ENCODE assay signal across 24 cellular contexts in genomic region chr7:150804802-150805201, GRCh38. TPM values are rescaled to one million over a fixed set of nuclear protein-coding genes. Genes with fewer than 3 reads are reported as not detected.
DNase-seq lines count a peak whose midpoint lies in the region; ATAC-seq, FAIRE-seq and TF ChIP-seq lines count a peak whose summit lies in the region.
"Had no signal": no experiment of that assay in that cellular context is flagged by ENCODE, and none has a peak within 500 bp of the region (broad histone marks: within the 10 kb centered on the region; RNA-seq: fewer than 3 reads in every experiment).

No MANE protein-coding gene starts in this region.

- no peaks in the 10 kb centered on the region for H3K9me1 ChIP-seq in K562 (ENCODE audit: control insufficient read depth, insufficient read depth, low read length)

- no peak overlapping the region for H3K9ac ChIP-seq in K562 (ENCODE audit: insufficient read depth in 1 of 2, low read depth in 2 of 2, low read length in 2 of 2)
- H3K9ac ChIP-seq: BLaER1 treated with 17β-estradiol and CSF1 and Interleukin-3, amounts not matched to agents 10 nM and 100 nM had no signal

- TF ChIP-seq CTCF in K562 (IDR thresholded peaks at IDR 0.05 in 2 of 3, conservative IDR thresholded peaks at IDR 0.05 in 1 of 3; ENCODE audit: insufficient read depth in 2 of 3, low read depth in 1 of 3, low read length in 3 of 3) (no peak), neural crest cell (conservative IDR thresholded peaks at IDR 0.05) (no peak)

- FAIRE-seq in K562 (lab: Jason Lieb, UNC) = no peak
- FAIRE-seq: A549, D721Med, G401.6, GM12891, GM19239 had no signal

- BruUV-seq in K562 (replicated peaks; lab: Mats Ljungman, UMichigan) = no TSS peak

- H3K27ac Mint-ChIP-seq in dendritic cell treated with granulocyte-macrophage colony-stimulating factor and Interleukin-4, amounts not matched to agents 40 ng/mL and 50 ng/mL, for 4 days = peak overlapping the region; percentile 51
- H3K27ac Mint-ChIP-seq in neural crest cell (ENCODE audit: unreplicated experiment) = peak overlapping the region; percentile 81
- H3K27ac Mint-ChIP-seq: B cell; CD4-positive, alpha-beta T cell; CD8-positive, alpha-beta T cell had no signal

- in situ Hi-C loops in K562 (cut with MboI) = no loop called here

- peaks cover 2% of the 10 kb centered on the region for H3K27me3 Mint-ChIP-seq in dendritic cell treated with granulocyte-macrophage colony-stimulating factor and Interleukin-4, amounts not matched to agents 40 ng/mL and 50 ng/mL, for 4 days
- peaks cover 29% of the 10 kb centered on the region for H3K27me3 Mint-ChIP-seq in neural crest cell (ENCODE audit: low read depth)

- H3K36me3 Mint-ChIP-seq in dendritic cell treated with granulocyte-macrophage colony-stimulating factor and Interleukin-4, amounts not matched to agents 40 ng/mL and 50 ng/mL, for 4 days (ENCODE audit: low read depth) = peaks cover 63% of the 10 kb centered on the region
- peaks cover 4% of the 10 kb centered on the region for H3K36me3 Mint-ChIP-seq in neural crest cell (ENCODE audit: low read depth)
- H3K36me3 Mint-ChIP-seq: CD8-positive, alpha-beta T cell had no signal

- DNase-seq in K562 (ENCODE audit: extremely low read depth in 1 of 4, low spot score in 3 of 4) (no peak), neural crest cell (ENCODE audit: low read depth, low spot score) (no peak)
- DNase-seq: AML-193; Caco-2; Calu3; CD4-positive, alpha-beta T cell; CD8-positive, alpha-beta T cell; DMS79 treated with DMSO at 0.1 percent for 48 hours; GF-D8 had no signal

- H4K20me1 ChIP-seq in K562 (replicated peaks; ENCODE audit: control insufficient read depth, insufficient read depth, low read length) = no peaks in the 10 kb centered on the region
- H4K20me1 ChIP-seq: BLaER1 treated with 17β-estradiol and CSF1 and Interleukin-3, amounts not matched to agents 10 nM and 100 nM had no signal

- TF ChIP-seq POLR2A in K562 (conservative IDR thresholded peaks at IDR 0.05) = no peak

- ATAC-seq in K562 (no peak), GM18868 (IDR thresholded peaks at IDR 0.05; ENCODE audit: unreplicated experiment) (no peak), GM19023 (IDR thresholded peaks at IDR 0.05; ENCODE audit: unreplicated experiment) (no peak), HG03460 (IDR thresholded peaks at IDR 0.05; ENCODE audit: unreplicated experiment) (no peak)
- ATAC-seq: A549; CD8-positive, alpha-beta T cell had no signal

- H3K4me3 ChIP-seq in K562 = no peak overlapping the region
- H3K4me3 ChIP-seq: A549; BLaER1 treated with 17β-estradiol and CSF1 and Interleukin-3, amounts not matched to agents 10 nM and 100 nM had no signal

- peaks cover 34% of the 10 kb centered on the region for H3K4me1 Mint-ChIP-seq in dendritic cell treated with granulocyte-macrophage colony-stimulating factor and Interleukin-4, amounts not matched to agents 40 ng/mL and 50 ng/mL, for 4 days (ENCODE audit: low read depth)
- no peaks in the 10 kb centered on the region for H3K4me1 Mint-ChIP-seq in neural crest cell

- H3K9me3 Mint-ChIP-seq in dendritic cell treated with granulocyte-macrophage colony-stimulating factor and Interleukin-4, amounts not matched to agents 40 ng/mL and 50 ng/mL, for 4 days = peaks cover 20% of the 10 kb centered on the region
- H3K9me3 Mint-ChIP-seq in neural crest cell = peaks cover 5% of the 10 kb centered on the region

- no peak overlapping the region for H3K27ac ChIP-seq in K562 (ENCODE audit: extremely low read depth, low read depth, low read length)
- H3K27ac ChIP-seq: 22Rv1; A549; BLaER1 treated with 17β-estradiol and CSF1 and Interleukin-3, amounts not matched to agents 10 nM and 100 nM; C4-2B had no signal

- H3K4me3 Mint-ChIP-seq in dendritic cell treated with granulocyte-macrophage colony-stimulating factor and Interleukin-4, amounts not matched to agents 40 ng/mL and 50 ng/mL, for 4 days = no peak overlapping the region
- H3K4me3 Mint-ChIP-seq in neural crest cell = no peak overlapping the region
- H3K4me3 Mint-ChIP-seq: B cell; CD4-positive, alpha-beta T cell; CD8-positive, alpha-beta T cell had no signal

- no peak overlapping the region for H2AFZ ChIP-seq in K562 (ENCODE audit: low read depth, low read length)

- H3K27me3 ChIP-seq in K562 (ENCODE audit: control insufficient read depth in 2 of 2, insufficient read depth in 2 of 2, low read length in 2 of 2) = peaks cover 39 to 57% of the 10 kb centered on the region in 2 experiments; a peak in 4 of 5 replicates
- H3K27me3 ChIP-seq: BLaER1 treated with 17β-estradiol and CSF1 and Interleukin-3, amounts not matched to agents 10 nM and 100 nM had no signal

- POLR2A ChIA-PET in K562 (lab: Yijun Ruan, JAX) = interaction anchor here (0.7 kb wide), 2 partner anchors 33 to 89 kb away, joined by 3 to 4 read pairs; no protein-coding TSS in a partner anchor

- intact Hi-C loops in K562 (cut with micrococcal nuclease) = no loop called here
- intact Hi-C loops in dendritic cell treated with granulocyte-macrophage colony-stimulating factor and Interleukin-4, amounts not matched to agents 40 ng/mL and 50 ng/mL, for 4 days (cut with micrococcal nuclease) = loop anchor here (10.0 kb wide), 1 partner anchor 70 kb away; no protein-coding TSS in a partner anchor

- no peak for TF ChIP-seq RAD21 in K562 (CRISPR knock-in tag; conservative IDR thresholded peaks at IDR 0.05 in 1 of 2, IDR thresholded peaks at IDR 0.05 in 1 of 2)

- TF ChIP-seq EP300 in K562 (IDR thresholded peaks at IDR 0.05; ENCODE audit: low read length) = no peak

- no peaks in the 10 kb centered on the region for H3K36me3 ChIP-seq in K562 (ENCODE audit: control insufficient read depth, insufficient read depth, low read length)

- CTCF ChIA-PET in K562 (lab: Yijun Ruan, JAX; ENCODE audit: low intra/inter-chr PET ratio) = no interaction called here

- 0% methylated on average over 5 of the region's 5 CpGs for WGBS in K562 (ENCODE audit: insufficient coverage, low coverage, missing lambda C conversion rate)

- no peaks in the 10 kb centered on the region for H3K79me2 ChIP-seq in K562 (ENCODE audit: control insufficient read depth, insufficient read depth, low read length)

- H3K9me3 ChIP-seq in K562 (replicated peaks; ENCODE audit: control insufficient read depth, insufficient read depth, low read depth, low read length) = no peaks in the 10 kb centered on the region; the same call in 1 of the 2 replicates

- peaks cover 0 to 18% of the 10 kb centered on the region in 2 experiments; a peak in 2 of 5 replicates for H3K4me1 ChIP-seq in K562 (replicated peaks in 1 of 2; ENCODE audit: control insufficient read depth in 2 of 2, insufficient read depth in 2 of 2, low read length in 2 of 2)
- H3K4me1 ChIP-seq: A549; BLaER1 treated with 17β-estradiol and CSF1 and Interleukin-3, amounts not matched to agents 10 nM and 100 nM had no signal

- no peak overlapping the region for H3K4me2 ChIP-seq in K562 (ENCODE audit: insufficient read depth, low read length)
- H3K4me2 ChIP-seq: A549; BLaER1 treated with 17β-estradiol and CSF1 and Interleukin-3, amounts not matched to agents 10 nM and 100 nM had no signal

RNA-seq across cellular contexts. Expression of gene TMEM176A, which starts 4.2 kb away (rescaled TPM):
- not detected in 2 replicates for total RNA-seq in K562 (2011; cell fraction: chromatin; rRNA removed; ENCODE audit: low replicate concordance)
- total RNA-seq in K562 (2011; cell fraction: nucleolus; rRNA removed) = not detected in 2 replicates
- not detected in 2 replicates for total RNA-seq in K562 (2011; cell fraction: nucleoplasm; rRNA removed)
- total RNA-seq in K562 (2014; rRNA removed) (not detected in 2 replicates), K562 (2014; rRNA removed; fragmentation: Illumina TruSeq; extraction: Trizol) (not detected in 2 replicates), K562 (2015; rRNA removed; fragmentation: Illumina TruSeq; extraction: Trizol) (not detected in 2 replicates), K562 (2021) (0.31 TPM in 1 of 2 replicates, not detected in the other), neural crest cell (2.0 TPM in 2 replicates)
- polyA plus RNA-seq in K562 (2011; rRNA removed) (not detected in 2 replicates), K562 (2014; fragmentation: Illumina TruSeq; extraction: Trizol) (not detected in 2 replicates), K562 (2014; fragmentation: Nextera tagmentation; extraction: Ambion mirVana) (not detected), K562 (2014; rRNA removed) (not detected in 2 replicates)
- polyA plus RNA-seq in K562 (2011; cell fraction: cytosol; rRNA removed) = 0.04 TPM in 1 of 2 replicates, not detected in the other
- polyA plus RNA-seq in K562 (2011; cell fraction: nucleus; rRNA removed) = 0.27 TPM in 1 of 2 replicates, not detected in the other
- polyA plus RNA-seq in K562 (2012) = 0.27 and 0.32 TPM in 2 replicates
- not detected in 2 replicates for polyA minus RNA-seq in K562 (2011; rRNA and poly(A)+ RNA removed)
- polyA minus RNA-seq in K562 (2011; cell fraction: cytosol; rRNA and poly(A)+ RNA removed) = not detected in 2 replicates
- not detected in 2 replicates for polyA minus RNA-seq in K562 (2011; cell fraction: nucleus; rRNA and poly(A)+ RNA removed)
- total RNA-seq: A172; B cell; CD4-positive, alpha-beta T cell had no signal
- polyA plus RNA-seq: BJ had no signal

RNA-seq across cellular contexts. Expression of gene TMEM176B, which starts 4.6 kb away (rescaled TPM):
- total RNA-seq in K562 (2011; cell fraction: chromatin; rRNA removed; ENCODE audit: low replicate concordance) = not detected in 2 replicates
- total RNA-seq in K562 (2011; cell fraction: nucleolus; rRNA removed) = not detected in 2 replicates
- not detected in 2 replicates for total RNA-seq in K562 (2011; cell fraction: nucleoplasm; rRNA removed)
- not detected in 2 replicates for total RNA-seq in K562 (2014; rRNA removed)
- total RNA-seq in K562 (2014; rRNA removed; fragmentation: Illumina TruSeq; extraction: Trizol) = not detected in 2 replicates
- total RNA-seq in K562 (2015; rRNA removed; fragmentation: Illumina TruSeq; extraction: Trizol) = 0.15 TPM in 1 of 2 replicates, not detected in the other
- 0.60 and 0.76 TPM in 2 replicates for total RNA-seq in K562 (2021)
- not detected in 2 replicates for polyA plus RNA-seq in K562 (2011; rRNA removed)
- not detected in 2 replicates for polyA plus RNA-seq in K562 (2011; cell fraction: cytosol; rRNA removed)
- polyA plus RNA-seq in K562 (2011; cell fraction: nucleus; rRNA removed) = not detected in 2 replicates
- polyA plus RNA-seq in K562 (2012) = 0.21 and 0.69 TPM in 2 replicates
- polyA plus RNA-seq in K562 (2014; fragmentation: Illumina TruSeq; extraction: Trizol) = not detected in 2 replicates
- not detected for polyA plus RNA-seq in K562 (2014; fragmentation: Nextera tagmentation; extraction: Ambion mirVana)
- 0.19 TPM in 1 of 2 replicates, not detected in the other for polyA plus RNA-seq in K562 (2014; rRNA removed)
- polyA minus RNA-seq in K562 (2011; rRNA and poly(A)+ RNA removed) = not detected in 2 replicates
- polyA minus RNA-seq in K562 (2011; cell fraction: cytosol; rRNA and poly(A)+ RNA removed) = not detected in 2 replicates
- not detected in 2 replicates for polyA minus RNA-seq in K562 (2011; cell fraction: nucleus; rRNA and poly(A)+ RNA removed)
- total RNA-seq in neural crest cell = 2.2 and 3.1 TPM in 2 replicates
- total RNA-seq: A172; CD4-positive, alpha-beta T cell; CD8-positive, alpha-beta T cell had no signal
- polyA plus RNA-seq: BJ had no signal

RNA-seq across cellular contexts. Expression of gene AOC1, which starts 47.5 kb away (rescaled TPM):
- total RNA-seq in K562 (2011; cell fraction: chromatin; rRNA removed; ENCODE audit: low replicate concordance) = not detected in 2 replicates
- not detected in 2 replicates for total RNA-seq in K562 (2011; cell fraction: nucleolus; rRNA removed)
- total RNA-seq in K562 (2011; cell fraction: nucleoplasm; rRNA removed) = not detected in 2 replicates
- total RNA-seq in K562 (2014; rRNA removed) (not detected in 2 replicates), K562 (2014; rRNA removed; fragmentation: Illumina TruSeq; extraction: Trizol) (not detected in 2 replicates), K562 (2015; rRNA removed; fragmentation: Illumina TruSeq; extraction: Trizol) (not detected in 2 replicates), K562 (2021) (not detected in 2 replicates), neural crest cell (not detected in 2 replicates)
- polyA plus RNA-seq in K562 (2011; rRNA removed) (not detected in 2 replicates), K562 (2014; fragmentation: Illumina TruSeq; extraction: Trizol) (not detected in 2 replicates), K562 (2014; fragmentation: Nextera tagmentation; extraction: Ambion mirVana) (not detected), K562 (2014; rRNA removed) (not detected in 2 replicates)
- not detected in 2 replicates for polyA plus RNA-seq in K562 (2011; cell fraction: cytosol; rRNA removed)
- polyA plus RNA-seq in K562 (2011; cell fraction: nucleus; rRNA removed) = not detected in 2 replicates
- polyA plus RNA-seq in K562 (2012) = not detected in 2 replicates
- not detected in 2 replicates for polyA minus RNA-seq in K562 (2011; rRNA and poly(A)+ RNA removed)
- polyA minus RNA-seq in K562 (2011; cell fraction: cytosol; rRNA and poly(A)+ RNA removed) = not detected in 2 replicates
- not detected in 2 replicates for polyA minus RNA-seq in K562 (2011; cell fraction: nucleus; rRNA and poly(A)+ RNA removed)
- total RNA-seq: A172; B cell; CD4-positive, alpha-beta T cell; CD8-positive, alpha-beta T cell had no signal
- polyA plus RNA-seq: A549, BJ had no signal
